Comparison of ENCODE assay signal across 8 cellular contexts in genomic region chr16:5071681-5072333, GRCh38. TPM values are rescaled to one million over a fixed set of nuclear protein-coding genes. Genes with fewer than 3 reads are reported as not detected.
DNase-seq lines count a peak whose midpoint lies in the region; ATAC-seq and TF ChIP-seq lines count a peak whose summit lies in the region.

A gene with protein sequence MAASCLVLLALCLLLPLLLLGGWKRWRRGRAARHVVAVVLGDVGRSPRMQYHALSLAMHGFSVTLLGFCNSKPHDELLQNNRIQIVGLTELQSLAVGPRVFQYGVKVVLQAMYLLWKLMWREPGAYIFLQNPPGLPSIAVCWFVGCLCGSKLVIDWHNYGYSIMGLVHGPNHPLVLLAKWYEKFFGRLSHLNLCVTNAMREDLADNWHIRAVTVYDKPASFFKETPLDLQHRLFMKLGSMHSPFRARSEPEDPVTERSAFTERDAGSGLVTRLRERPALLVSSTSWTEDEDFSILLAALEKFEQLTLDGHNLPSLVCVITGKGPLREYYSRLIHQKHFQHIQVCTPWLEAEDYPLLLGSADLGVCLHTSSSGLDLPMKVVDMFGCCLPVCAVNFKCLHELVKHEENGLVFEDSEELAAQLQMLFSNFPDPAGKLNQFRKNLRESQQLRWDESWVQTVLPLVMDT (plus strand): TSS chr16:5071843. CDS start chr16:5071850, 7 bp downstream.

- H4K20me1 ChIP-seq in DOHH2 (ENCODE audit: control insufficient read depth, insufficient read depth, low read depth, low read length), result no peaks in the 10 kb centered on the region
- H4K20me1 ChIP-seq in KMS-11 (ENCODE audit: insufficient read depth), result no peaks in the 10 kb centered on the region

- H3K9ac ChIP-seq in KMS-11, result peak within 1 kb of the TSS; percentile 75

- ATAC-seq in GM21786 (IDR thresholded peaks at IDR 0.05; ENCODE audit: unreplicated experiment), result peak; percentile 81
- ATAC-seq in stimulated activated naive CD8-positive, alpha-beta T cell treated with anti-CD3 and anti-CD28 coated beads, Interleukin-15, amount 100 ng/mL, for 72 hours, result peak; percentile 92

- no peaks in the 10 kb centered on the region for H3K9me3 ChIP-seq in DOHH2 (ENCODE audit: control insufficient read depth, insufficient read depth, low read length)

- peak within 1 kb of the TSS; percentile 73 for H3K4me3 ChIP-seq in DOHH2 (ENCODE audit: low read length)
- peak within 1 kb of the TSS; percentile 79 for H3K4me3 ChIP-seq in KMS-11 (IDR thresholded peaks at IDR 0.05; ENCODE audit: insufficient read depth, low read depth, low read length)
- peak within 1 kb of the TSS; percentile 85 for H3K4me3 ChIP-seq in fibroblast of the aortic adventitia (ENCODE audit: low read depth, low read length)

- H3K4me1 ChIP-seq in DOHH2 (ENCODE audit: control insufficient read depth, low read length) (peaks cover 20% of the 10 kb centered on the region), KMS-11 (ENCODE audit: low read depth, poor library complexity, severe bottlenecking) (peaks cover 17% of the 10 kb centered on the region)

- DNase-seq in RWPE1 (ENCODE audit: low spot score) (peak; percentile 93), fibroblast of the aortic adventitia (ENCODE audit: low read depth) (peak; percentile 87), nephron progenitor cell (peak; percentile 90)
- peak; percentile 83 for DNase-seq in activated T-helper 9 cell treated with anti-CD3 and anti-CD28 coated beads, Interleukin-2, amount 50 U/mL, for 16 hours (ENCODE audit: low read depth)
- DNase-seq in stimulated activated naive CD8-positive, alpha-beta T cell treated with anti-CD3 and anti-CD28 coated beads, Interleukin-15, amount 100 ng/mL, for 72 hours, result peak; percentile 85 to 92

- H3K4me2 ChIP-seq in DOHH2 (ENCODE audit: low read length) (peak within 1 kb of the TSS; percentile 71), KMS-11 (peak within 1 kb of the TSS; percentile 81)

- peaks cover 5% of the 10 kb centered on the region for H3K27me3 Mint-ChIP-seq in nephron progenitor cell (ENCODE audit: low read depth, poor library complexity)
- no peaks in the 10 kb centered on the region for H3K27me3 Mint-ChIP-seq in stimulated activated naive CD8-positive, alpha-beta T cell treated with anti-CD3 and anti-CD28 coated beads, Interleukin-15, amount 100 ng/mL, for 72 hours

- no peaks in the 10 kb centered on the region for H3F3A ChIP-seq in DOHH2 (ENCODE audit: control insufficient read depth, insufficient read depth)

- peak within 1 kb of the TSS; percentile 87 for H2AFZ ChIP-seq in KMS-11 (ENCODE audit: low read depth)

- H3K27ac Mint-ChIP-seq in nephron progenitor cell, result peak within 1 kb of the TSS; percentile 89
- peak within 1 kb of the TSS; percentile 93 to 100 for H3K27ac Mint-ChIP-seq in stimulated activated naive CD8-positive, alpha-beta T cell treated with anti-CD3 and anti-CD28 coated beads, Interleukin-15, amount 100 ng/mL, for 72 hours

- CTCF ChIA-PET in RWPE1 (lab: Yijun Ruan, JAX), result interaction anchor here (0.7 kb wide), 1 partner anchor 11 kb away, joined by 3 read pairs; no protein-coding TSS in a partner anchor

- TF ChIP-seq CTCF in DOHH2 (IDR thresholded peaks at IDR 0.05; ENCODE audit: low read depth, low read length, poor library complexity, severe bottlenecking), result no peak
- TF ChIP-seq CTCF in KMS-11 (conservative IDR thresholded peaks at IDR 0.05; ENCODE audit: low read depth, low read length), result no peak
- TF ChIP-seq CTCF in RWPE1 (conservative IDR thresholded peaks at IDR 0.05; ENCODE audit: low read depth), result no peak
- no peak for TF ChIP-seq CTCF in fibroblast of the aortic adventitia (IDR thresholded peaks at IDR 0.05; ENCODE audit: insufficient read depth, low read length)
- no peak for TF ChIP-seq CTCF in nephron progenitor cell (IDR thresholded peaks at IDR 0.05)

- peak within 1 kb of the TSS; percentile 94 for H3K4me3 Mint-ChIP-seq in nephron progenitor cell
- peak within 1 kb of the TSS; percentile 94 to 99 for H3K4me3 Mint-ChIP-seq in stimulated activated naive CD8-positive, alpha-beta T cell treated with anti-CD3 and anti-CD28 coated beads, Interleukin-15, amount 100 ng/mL, for 72 hours

- H3K27me3 ChIP-seq in DOHH2 (ENCODE audit: control insufficient read depth, low read length) (0 out of 2 replicates have a peak, but pooled peaks cover 5% of the 10 kb centered on the region), KMS-11 (ENCODE audit: insufficient read depth, low read depth) (no peaks in the 10 kb centered on the region)

- peaks cover 3% of the 10 kb centered on the region for H3K9me3 Mint-ChIP-seq in nephron progenitor cell
- H3K9me3 Mint-ChIP-seq in stimulated activated naive CD8-positive, alpha-beta T cell treated with anti-CD3 and anti-CD28 coated beads, Interleukin-15, amount 100 ng/mL, for 72 hours, result peaks cover 0 to 6% of the 10 kb centered on the region in 2 donors

- H3K36me3 Mint-ChIP-seq in nephron progenitor cell (ENCODE audit: low read depth), result peaks cover 12% of the 10 kb centered on the region

- H3K4me1 Mint-ChIP-seq in nephron progenitor cell, result peaks cover 15% of the 10 kb centered on the region
- peaks cover 37% of the 10 kb centered on the region for H3K4me1 Mint-ChIP-seq in stimulated activated naive CD8-positive, alpha-beta T cell treated with anti-CD3 and anti-CD28 coated beads, Interleukin-15, amount 100 ng/mL, for 72 hours

- H3K9me2 ChIP-seq in DOHH2 (replicated peaks; ENCODE audit: control insufficient read depth, low read length), result no peaks in the 10 kb centered on the region

- peak within 1 kb of the TSS; percentile 49 for H3K27ac ChIP-seq in DOHH2 (ENCODE audit: low read depth, low read length)
- peak within 1 kb of the TSS; percentile 70 for H3K27ac ChIP-seq in KMS-11
- H3K27ac ChIP-seq in RWPE1, result peak within 1 kb of the TSS; percentile 77

- H3K36me3 ChIP-seq in DOHH2 (ENCODE audit: control insufficient read depth, low read length) (peaks cover 26% of the 10 kb centered on the region), KMS-11 (ENCODE audit: insufficient read depth) (no peaks in the 10 kb centered on the region)

- H3K79me2 ChIP-seq in DOHH2 (ENCODE audit: control insufficient read depth, low read length) (peaks cover 36% of the 10 kb centered on the region), KMS-11 (ENCODE audit: insufficient read depth, low read depth) (peaks cover 20% of the 10 kb centered on the region)

- POLR2A ChIA-PET in RWPE1 (lab: Yijun Ruan, JAX; ENCODE audit: low non-redundant PET), result no interaction called here

RNA-seq across cellular contexts. Expression of the gene that starts here (rescaled TPM):
- 32.9 and 37.7 TPM in 2 replicates for total RNA-seq in fibroblast of the aortic adventitia (ENCODE audit: low replicate concordance)

Comparison
In these comparisons a context has a peak if more than half of its experiments do, and no peak if none do; other contexts are left out.
1. Peak in every context shown above with its lines: DNase-seq, ATAC-seq, H3K4me3 ChIP-seq and H3K27ac ChIP-seq.